ENCODE assay signal across 21 cellular contexts in genomic region chr19:10180459-10180858, GRCh38.
"Had no signal": no experiment of that assay in that cellular context is flagged by ENCODE, and none has a peak within 500 bp of the region (broad histone marks: within the 10 kb centered on the region; RNA-seq: fewer than 3 reads in every experiment).

No MANE protein-coding gene starts in this region.

- H3K4me1 ChIP-seq: SJSA1 had no signal

- H3K9me3 ChIP-seq: MG63, SJSA1 had no signal

- DNase-seq: Karpas-422, KG1, MG63, NCI-H1092, NCI-H1105 treated with DMSO at 0.1 percent for 48 hours, NCI-H1417 treated with DMSO at 0.1 percent for 48 hours, NCI-H146, NCI-H1694 treated with DMSO at 0.1 percent for 48 hours, NCI-H1930, NCI-H2081, NCI-H2107, NCI-H2227 treated with DMSO at 0.1 percent for 48 hours, NCI-H524 treated with DMSO at 0.1 percent for 48 hours, NCI-H69, NCI-H774, Right ventricle myocardium superior, RPMI8226, SIG-M5 had no signal

- FAIRE-seq: RCC 7860 had no signal

- H3K27ac ChIP-seq: SJSA1, SK-N-MC had no signal

- H3K4me3 ChIP-seq: MG63, SJSA1, SK-N-MC had no signal

- H3K27me3 ChIP-seq: MG63, SJSA1 had no signal
